In genomic region chr20:58715709-58716475, GRCh38 we compare ENCODE assay signal across 13 cellular contexts. TPM values are rescaled to one million over a fixed set of nuclear protein-coding genes. Genes with fewer than 3 reads are reported as not detected.
DNase-seq lines count a peak whose midpoint lies in the region; ATAC-seq, FAIRE-seq and TF ChIP-seq lines count a peak whose summit lies in the region.
"Had no signal": no experiment of that assay in that cellular context is flagged by ENCODE, and none has a peak within 500 bp of the region (broad histone marks: within the 10 kb centered on the region; RNA-seq: fewer than 3 reads in every experiment).

No MANE protein-coding gene starts in this region.

- H3K4me3 ChIP-seq in breast epithelium: no peak overlapping the region
- no peak overlapping the region for H3K4me3 ChIP-seq in SJCRH30
- no peak overlapping the region for H3K4me3 ChIP-seq in HepG2 (replicated peaks in 1 of 3; ENCODE audit: insufficient read depth in 1 of 3, low read depth in 2 of 3, low read length in 3 of 3)
- H3K4me3 ChIP-seq: heart right ventricle, SK-N-MC had no signal

- no peak overlapping the region for H2AFZ ChIP-seq in HepG2 (ENCODE audit: low read length)

- no peaks in the 10 kb centered on the region for H3K79me2 ChIP-seq in HepG2 (ENCODE audit: insufficient read depth, low read length)

- H3K9me3 Mint-ChIP-seq in MCF 10A (ENCODE audit: unreplicated experiment) (no peaks in the 10 kb centered on the region), type B pancreatic cell (no peaks in the 10 kb centered on the region)
- no peaks in the 10 kb centered on the region for H3K9me3 Mint-ChIP-seq in activated CD4-positive, alpha-beta memory T cell treated with anti-CD3 and anti-CD28 coated beads for 36 hours
- H3K9me3 Mint-ChIP-seq: stimulated activated naive CD8-positive, alpha-beta T cell treated with anti-CD3 and anti-CD28 coated beads, Interleukin-15, amount 100 ng/mL, for 72 hours had no signal

- WGBS in HepG2 (ENCODE audit: low lambda C conversion rate): 86% methylated on average over 16 of the region's 19 CpGs

- H3K36me3 Mint-ChIP-seq in MCF 10A (ENCODE audit: insufficient read depth, unreplicated experiment) (no peaks in the 10 kb centered on the region), type B pancreatic cell (no peaks in the 10 kb centered on the region)
- no peaks in the 10 kb centered on the region for H3K36me3 Mint-ChIP-seq in activated CD4-positive, alpha-beta memory T cell treated with anti-CD3 and anti-CD28 coated beads for 36 hours

- DNase-seq in breast epithelium (ENCODE audit: low spot score in 2 of 2) (peak; percentile 14 to 30), MCF 10A (ENCODE audit: unreplicated experiment) (no peak), SJCRH30 (peak in 1 of 2 experiments; percentile 7), HepG2 (ENCODE audit: low spot score) (no peak), type B pancreatic cell (ENCODE audit: extremely low spot score, unreplicated experiment) (peak; percentile 62), foreskin keratinocyte (no peak)
- no peak for DNase-seq in activated CD4-positive, alpha-beta memory T cell treated with anti-CD3 and anti-CD28 coated beads for 36 hours
- DNase-seq: heart right ventricle had no signal

- CTCF ChIA-PET in MCF 10A (lab: Yijun Ruan, JAX): no interaction called here
- CTCF ChIA-PET in HepG2 (lab: Yijun Ruan, JAX; ENCODE audit: low intra/inter-chr PET ratio, low total read pairs): no interaction called here
- CTCF ChIA-PET in activated CD4-positive, alpha-beta memory T cell treated with anti-CD3 and anti-CD28 coated beads for 36 hours (lab: Charles Lee): no interaction called here

- H3K4me3 Mint-ChIP-seq in MCF 10A (ENCODE audit: unreplicated experiment): no peak overlapping the region
- no peak overlapping the region for H3K4me3 Mint-ChIP-seq in type B pancreatic cell
- H3K4me3 Mint-ChIP-seq in activated CD4-positive, alpha-beta memory T cell treated with anti-CD3 and anti-CD28 coated beads for 36 hours: no peak overlapping the region
- H3K4me3 Mint-ChIP-seq: stimulated activated naive CD8-positive, alpha-beta T cell treated with anti-CD3 and anti-CD28 coated beads, Interleukin-15, amount 100 ng/mL, for 72 hours had no signal

- H3K4me1 ChIP-seq in breast epithelium (no peaks in the 10 kb centered on the region), SJCRH30 (peaks cover 11% of the 10 kb centered on the region), HepG2 (ENCODE audit: insufficient read depth, low read length) (peaks cover 23% of the 10 kb centered on the region), foreskin keratinocyte (no peaks in the 10 kb centered on the region)
- H3K4me1 ChIP-seq: heart right ventricle had no signal

- no peaks in the 10 kb centered on the region for H3K4me1 Mint-ChIP-seq in MCF 10A (ENCODE audit: insufficient read depth, unreplicated experiment)
- no peaks in the 10 kb centered on the region for H3K4me1 Mint-ChIP-seq in type B pancreatic cell (ENCODE audit: unreplicated experiment)
- H3K4me1 Mint-ChIP-seq in activated CD4-positive, alpha-beta memory T cell treated with anti-CD3 and anti-CD28 coated beads for 36 hours (ENCODE audit: low read depth): no peaks in the 10 kb centered on the region
- H3K4me1 Mint-ChIP-seq: stimulated activated naive CD8-positive, alpha-beta T cell treated with anti-CD3 and anti-CD28 coated beads, Interleukin-15, amount 100 ng/mL, for 72 hours had no signal

- BruUV-seq in MCF 10A (replicated peaks; lab: Mats Ljungman, UMichigan) (no TSS peak), HepG2 (replicated peaks; lab: Mats Ljungman, UMichigan) (no TSS peak)

- no peak for TF ChIP-seq EP300 in HepG2 (IDR thresholded peaks at IDR 0.05; ENCODE audit: low read depth in 2 of 2, low read length in 2 of 2)
- TF ChIP-seq EP300 in HepG2 (CRISPR knock-in tag; IDR thresholded peaks at IDR 0.05; ENCODE audit: borderline replicate concordance): no peak

- intact Hi-C loops in breast epithelium (cut with DNase I; ENCODE audit: low total_unique reads) (no loop called here), MCF 10A (cut with micrococcal nuclease) (no loop called here), HepG2 (cut with micrococcal nuclease; ENCODE audit: unreplicated experiment) (no loop called here)
- intact Hi-C loops in activated CD4-positive, alpha-beta memory T cell treated with anti-CD3 and anti-CD28 coated beads for 36 hours (cut with micrococcal nuclease): no loop called here

- no peak for FAIRE-seq in HepG2 (lab: Jason Lieb, UNC)
- FAIRE-seq: endothelial cell of umbilical vein, GM18507 had no signal

- H3K9me3 ChIP-seq in breast epithelium (no peaks in the 10 kb centered on the region), SJCRH30 (replicated peaks) (no peaks in the 10 kb centered on the region), HepG2 (ENCODE audit: low read length) (no peaks in the 10 kb centered on the region)
- H3K9me3 ChIP-seq: heart right ventricle had no signal

- H3K27ac Mint-ChIP-seq in MCF 10A (ENCODE audit: low read depth, unreplicated experiment) (no peak overlapping the region), type B pancreatic cell (no peak overlapping the region)
- H3K27ac Mint-ChIP-seq in activated CD4-positive, alpha-beta memory T cell treated with anti-CD3 and anti-CD28 coated beads for 36 hours: no peak overlapping the region

- in situ Hi-C loops in HepG2 (cut with HindIII; ENCODE audit: extremely low pct_ligation_motif_present, low pct_unique_long_range_greater_than_20kb): no loop called here

- TF ChIP-seq CTCF in breast epithelium (IDR thresholded peaks at IDR 0.05) (no peak), MCF 10A (IDR thresholded peaks at IDR 0.05; ENCODE audit: unreplicated experiment) (no peak), HepG2 (CRISPR knock-in tag; IDR thresholded peaks at IDR 0.05) (no peak), type B pancreatic cell (conservative IDR thresholded peaks at IDR 0.05) (no peak), foreskin keratinocyte (conservative IDR thresholded peaks at IDR 0.05) (no peak)

- peaks cover 6% of the 10 kb centered on the region for H3K27me3 Mint-ChIP-seq in MCF 10A (ENCODE audit: insufficient read depth, unreplicated experiment)
- peaks cover 4% of the 10 kb centered on the region for H3K27me3 Mint-ChIP-seq in type B pancreatic cell
- peaks cover 5% of the 10 kb centered on the region for H3K27me3 Mint-ChIP-seq in activated CD4-positive, alpha-beta memory T cell treated with anti-CD3 and anti-CD28 coated beads for 36 hours

- TF ChIP-seq POLR2A in breast epithelium (IDR thresholded peaks at IDR 0.05): no peak
- TF ChIP-seq POLR2A in HepG2 (IDR thresholded peaks at IDR 0.05; ENCODE audit: insufficient read depth in 1 of 2, low read depth in 2 of 2, low read length in 2 of 2): no peak

- H4K20me1 ChIP-seq in HepG2 (ENCODE audit: insufficient read depth, low read length): no peaks in the 10 kb centered on the region; the same call in 1 of the 2 replicates

- H3K27me3 ChIP-seq in breast epithelium: no peaks in the 10 kb centered on the region
- H3K27me3 ChIP-seq in SJCRH30: no peaks in the 10 kb centered on the region
- H3K27me3 ChIP-seq in HepG2 (ENCODE audit: control insufficient read depth in 1 of 2, insufficient read depth in 2 of 2, low read length in 2 of 2): peaks cover 2 to 14% of the 10 kb centered on the region in 2 experiments; a peak in 2 of 5 replicates
- H3K27me3 ChIP-seq in foreskin keratinocyte: peaks cover 5% of the 10 kb centered on the region

- H3K9ac ChIP-seq in HepG2 (ENCODE audit: insufficient read depth, low read depth, low read length): no peak overlapping the region

- no peaks in the 10 kb centered on the region for H3K36me3 ChIP-seq in breast epithelium
- no peaks in the 10 kb centered on the region for H3K36me3 ChIP-seq in SJCRH30
- H3K36me3 ChIP-seq in HepG2 (replicated peaks in 1 of 2; ENCODE audit: control insufficient read depth in 1 of 2, insufficient read depth in 2 of 2, low read length in 2 of 2): no peaks in the 10 kb centered on the region

- POLR2A ChIA-PET in MCF 10A (lab: Yijun Ruan, JAX): no interaction called here
- POLR2A ChIA-PET in HepG2 (lab: Yijun Ruan, JAX): no interaction called here
- POLR2A ChIA-PET in activated CD4-positive, alpha-beta memory T cell treated with anti-CD3 and anti-CD28 coated beads for 36 hours (lab: Charles Lee): interaction anchor here (0.5 kb wide), 1 partner anchor 1314 kb away, joined by 3 read pairs; no protein-coding TSS in a partner anchor

- H3K27ac ChIP-seq in breast epithelium (no peak overlapping the region), SJCRH30 (peak overlapping the region; percentile 22; the same call in 1 of the 2 replicates), HepG2 (ENCODE audit: extremely low read length, insufficient read depth, low read length) (no peak overlapping the region), foreskin keratinocyte (no peak overlapping the region)
- H3K27ac ChIP-seq: heart right ventricle, SK-N-MC had no signal

- TF ChIP-seq RAD21 in HepG2 (CRISPR knock-in tag; IDR thresholded peaks at IDR 0.05): no peak

- ATAC-seq in HepG2 (peak; percentile 7), HG02870 (IDR thresholded peaks at IDR 0.05; ENCODE audit: unreplicated experiment) (no peak), foreskin keratinocyte (no peak)
- ATAC-seq: stimulated activated naive CD8-positive, alpha-beta T cell treated with anti-CD3 and anti-CD28 coated beads, Interleukin-15, amount 100 ng/mL, for 72 hours had no signal

- no peak overlapping the region for H3K4me2 ChIP-seq in HepG2 (ENCODE audit: low read depth, low read length)

RNA-seq across cellular contexts. Expression of gene NPEPL1, which starts 23.3 kb away (rescaled TPM):
- total RNA-seq in breast epithelium (10 to 100 TPM; 26.8 to 35.7 (median 30.8) TPM), MCF 10A (2022) (23.4 and 25.8 TPM in 2 replicates), HepG2 (2016; rRNA removed; fragmentation: Illumina TruSeq; extraction: Trizol) (0.60 and 4.1 TPM in 2 replicates), type B pancreatic cell (ENCODE audit: low replicate concordance) (21.1 and 25.0 TPM in 2 replicates), foreskin keratinocyte (10.7 and 11.8 TPM in 2 replicates)
- total RNA-seq in SJCRH30 (2014; rRNA removed; shearing (Covaris generic)): 3.9 and 6.3 TPM in 2 replicates
- 3.0 and 3.1 TPM in 2 replicates for total RNA-seq in HepG2 (2016; cell fraction: cytosol; rRNA removed; fragmentation: Illumina TruSeq; extraction: Trizol; ENCODE audit: low read depth)
- 0.30 and 4.3 TPM in 2 replicates for total RNA-seq in HepG2 (2016; cell fraction: insoluble cytoplasmic fraction; rRNA removed; fragmentation: Illumina TruSeq; extraction: Trizol)
- total RNA-seq in HepG2 (2016; cell fraction: membrane; rRNA removed; fragmentation: Illumina TruSeq; extraction: Trizol): 0.96 and 1.0 TPM in 2 replicates
- total RNA-seq in HepG2 (2016; cell fraction: nucleus; rRNA removed; fragmentation: Illumina TruSeq; extraction: Trizol): 8.0 and 8.6 TPM in 2 replicates
- polyA plus RNA-seq in HepG2 (2011; rRNA removed) (7.5 and 9.9 TPM in 2 replicates), foreskin keratinocyte (12.1 and 15.8 TPM in 2 replicates)
- 1.3 and 1.9 TPM in 2 replicates for polyA plus RNA-seq in HepG2 (2011; cell fraction: cytosol; rRNA removed)
- polyA plus RNA-seq in HepG2 (2011; cell fraction: nucleus; rRNA removed): 184 and 219 TPM in 2 replicates
- 16.9 and 23.0 TPM in 2 replicates for polyA plus RNA-seq in HepG2 (2012)
- 0.41 and 0.51 TPM in 2 replicates for polyA plus RNA-seq in HepG2 (2016; cell fraction: cytosol; fragmentation: Illumina TruSeq; extraction: Trizol; ENCODE audit: low read depth)
- polyA plus RNA-seq in HepG2 (2016; cell fraction: insoluble cytoplasmic fraction; fragmentation: Illumina TruSeq; extraction: Trizol; ENCODE audit: low read depth): 0.69 and 1.4 TPM in 2 replicates
- 0.55 and 0.71 TPM in 2 replicates for polyA plus RNA-seq in HepG2 (2016; cell fraction: membrane; fragmentation: Illumina TruSeq; extraction: Trizol; ENCODE audit: low read depth)
- polyA plus RNA-seq in HepG2 (2016; cell fraction: nucleus; fragmentation: Illumina TruSeq; extraction: Trizol; ENCODE audit: insufficient read depth, low read depth): 49.5 and 52.8 TPM in 2 replicates
- polyA minus RNA-seq in HepG2 (2011; rRNA and poly(A)+ RNA removed; ENCODE audit: low replicate concordance): 8.5 and 18.0 TPM in 2 replicates
- 0.49 and 0.88 TPM in 2 replicates for polyA minus RNA-seq in HepG2 (2011; cell fraction: cytosol; rRNA and poly(A)+ RNA removed)
- polyA minus RNA-seq in HepG2 (2011; cell fraction: nucleus; rRNA and poly(A)+ RNA removed): 24.2 and 30.1 TPM in 2 replicates
- 10 to 100 TPM; 17.8 to 18.8 TPM for total RNA-seq in activated CD4-positive, alpha-beta memory T cell treated with anti-CD3 and anti-CD28 coated beads for 36 hours

Comparison
In these comparisons a context has a peak if more than half of its experiments do, and no peak if none do; other contexts are left out.
1. DNase-seq: peak in breast epithelium (2 of 2) and type B pancreatic cell (single experiment); none in MCF 10A (single experiment), HepG2 (single experiment), foreskin keratinocyte (0 of 2) and activated CD4-positive, alpha-beta memory T cell treated with anti-CD3 and anti-CD28 coated beads for 36 hours (single experiment).